26 cellular contexts compared by ENCODE assay signal in the genomic region with DNA sequence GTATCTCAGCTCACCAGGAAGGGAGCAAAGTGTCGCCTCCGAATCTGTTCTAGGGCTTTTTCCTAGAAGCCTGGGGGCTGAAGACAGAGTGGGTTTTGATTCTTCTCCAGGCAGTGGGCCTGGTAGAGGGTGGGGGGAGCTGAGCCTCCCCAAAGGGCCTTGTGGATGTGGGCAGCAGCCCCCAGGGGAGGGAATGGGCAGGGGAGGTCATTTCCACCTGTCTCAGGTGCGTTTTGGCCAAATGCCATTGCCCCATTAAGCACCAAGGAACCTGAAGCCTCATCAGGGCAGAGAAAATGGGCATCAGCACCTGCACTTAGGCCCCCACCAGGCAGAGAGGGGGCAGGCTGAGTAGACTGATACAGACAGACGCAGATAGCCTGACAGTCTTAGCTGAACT.
"Had no signal": no experiment of that assay in that cellular context is flagged by ENCODE, and none has a peak within 500 bp of the region (broad histone marks: within the 10 kb centered on the region; RNA-seq: fewer than 3 reads in every experiment).

No MANE protein-coding gene starts in this region.

- H3K36me3 ChIP-seq: ascending aorta had no signal

- H3K27ac Mint-ChIP-seq: activated CD4-positive, alpha-beta memory T cell treated with anti-CD3 and anti-CD28 coated beads for 36 hours; activated CD4-positive, alpha-beta T cell treated with anti-CD3 and anti-CD28 coated beads, Interleukin-2, amount 10 ng/mL, durations not matched to agents 7 days and 5 days; activated naive CD4-positive, alpha-beta T cell treated with anti-CD3 and anti-CD28 coated beads, Interleukin-2, amount 50 U/mL, for 72 hours; activated naive CD8-positive, alpha-beta T cell treated with anti-CD3 and anti-CD28 coated beads, Interleukin-2, amount 50 U/mL, for 24 hours; activated T-helper 17 cell treated with anti-CD3 and anti-CD28 coated beads, Interleukin-2, amount 50 U/mL, for 72 hours had no signal

- H3K4me3 Mint-ChIP-seq: activated CD4-positive, alpha-beta memory T cell treated with anti-CD3 and anti-CD28 coated beads for 36 hours; activated CD4-positive, alpha-beta T cell treated with anti-CD3 and anti-CD28 coated beads, Interleukin-2, amount 10 ng/mL, durations not matched to agents 7 days and 5 days; activated naive CD8-positive, alpha-beta T cell treated with anti-CD3 and anti-CD28 coated beads, Interleukin-2, amount 50 U/mL, for 24 hours; activated T-helper 17 cell treated with anti-CD3 and anti-CD28 coated beads, Interleukin-2, amount 50 U/mL, for 72 hours had no signal

- H3K27me3 ChIP-seq: ascending aorta, body of pancreas, SJSA1 had no signal

- H3K9me3 ChIP-seq: ascending aorta, body of pancreas, SJSA1 had no signal

- H3K4me3 ChIP-seq: ascending aorta, body of pancreas, SJSA1 had no signal

- DNase-seq: activated CD4-positive, alpha-beta memory T cell treated with anti-CD3 and anti-CD28 coated beads for 36 hours; activated CD4-positive, alpha-beta T cell treated with anti-CD3 and anti-CD28 coated beads, Interleukin-2, amount 10 ng/mL, durations not matched to agents 7 days and 5 days; activated CD4-positive, CD25-positive, alpha-beta regulatory T cell; activated CD8-positive, alpha-beta memory T cell treated with anti-CD3 and anti-CD28 coated beads for 24 hours; activated naive CD8-positive, alpha-beta T cell treated with anti-CD3 and anti-CD28 coated beads, Interleukin-2, amount 50 U/mL, for 24 hours; activated T-cell treated with anti-CD3 and anti-CD28 coated beads, Interleukin-2, amount 50 U/mL, for 48 hours; amniotic stem cell; central memory CD4-positive, alpha-beta T cell; Kasumi-1; KBM-7; NCI-H1105 treated with DMSO at 0.1 percent for 48 hours; NCI-H1436 treated with DMSO at 0.1 percent for 48 hours; NCI-H187 treated with DMSO at 0.1 percent for 48 hours; NCI-H2081 treated with DMSO at 0.1 percent for 48 hours; NCI-H2171 treated with DMSO at 0.1 percent for 48 hours; NCI-H226; NCI-H526; PC-3; SHP77; T-helper 1 cell had no signal

- H3K9me3 Mint-ChIP-seq: activated CD4-positive, alpha-beta memory T cell treated with anti-CD3 and anti-CD28 coated beads for 36 hours; activated CD4-positive, alpha-beta T cell treated with anti-CD3 and anti-CD28 coated beads, Interleukin-2, amount 10 ng/mL, durations not matched to agents 7 days and 5 days; activated naive CD4-positive, alpha-beta T cell treated with anti-CD3 and anti-CD28 coated beads, Interleukin-2, amount 50 U/mL, for 72 hours; activated naive CD8-positive, alpha-beta T cell treated with anti-CD3 and anti-CD28 coated beads, Interleukin-2, amount 50 U/mL, for 24 hours; activated T-helper 17 cell treated with anti-CD3 and anti-CD28 coated beads, Interleukin-2, amount 50 U/mL, for 72 hours had no signal

- H3K27me3 Mint-ChIP-seq: activated CD4-positive, alpha-beta memory T cell treated with anti-CD3 and anti-CD28 coated beads for 36 hours; activated CD4-positive, alpha-beta T cell treated with anti-CD3 and anti-CD28 coated beads, Interleukin-2, amount 10 ng/mL, durations not matched to agents 7 days and 5 days; activated naive CD8-positive, alpha-beta T cell treated with anti-CD3 and anti-CD28 coated beads, Interleukin-2, amount 50 U/mL, for 24 hours; activated T-helper 17 cell treated with anti-CD3 and anti-CD28 coated beads, Interleukin-2, amount 50 U/mL, for 72 hours had no signal

- H3K36me3 Mint-ChIP-seq: activated CD4-positive, alpha-beta memory T cell treated with anti-CD3 and anti-CD28 coated beads for 36 hours; activated naive CD4-positive, alpha-beta T cell treated with anti-CD3 and anti-CD28 coated beads, Interleukin-2, amount 50 U/mL, for 72 hours had no signal

- ATAC-seq: activated naive CD4-positive, alpha-beta T cell treated with anti-CD3 and anti-CD28 coated beads, Interleukin-2, amount 50 U/mL, for 72 hours; activated naive CD8-positive, alpha-beta T cell treated with anti-CD3 and anti-CD28 coated beads, Interleukin-2, amount 50 U/mL, for 24 hours; activated T-helper 17 cell treated with anti-CD3 and anti-CD28 coated beads, Interleukin-2, amount 50 U/mL, for 72 hours; body of pancreas; PC-3 had no signal

- H3K27ac ChIP-seq: ascending aorta, body of pancreas, SJSA1, VCaP had no signal
